ENCODE assay signal across 26 cellular contexts in genomic region chr1:182826892-182827291, GRCh38.
"Had no signal": no experiment of that assay in that cellular context is flagged by ENCODE, and none has a peak within 500 bp of the region (broad histone marks: within the 10 kb centered on the region; RNA-seq: fewer than 3 reads in every experiment).

No MANE protein-coding gene starts in this region.

- H3K4me2 ChIP-seq: hepatocyte had no signal

- H3K4me1 ChIP-seq: pancreas, prostate gland, suprapubic skin, tibial artery, upper lobe of right lung had no signal

- H3K27ac ChIP-seq: hepatocyte, pancreas, prostate gland, skin epidermis, spleen, suprapubic skin, thoracic aorta, tibial artery, upper lobe of right lung had no signal

- H3K79me2 ChIP-seq: hepatocyte had no signal

- H2AFZ ChIP-seq: hepatocyte had no signal

- H3K9me3 ChIP-seq: pancreas, prostate gland, spleen, suprapubic skin, thoracic aorta, tibial artery, upper lobe of right lung had no signal

- H3K4me3 ChIP-seq: hepatocyte, lung, pancreas, prostate gland, skin epidermis, spleen, suprapubic skin, thoracic aorta, tibial artery, upper lobe of right lung had no signal

- H3K27me3 ChIP-seq: hepatocyte, pancreas, spleen, suprapubic skin, tibial artery, upper lobe of right lung had no signal

- FAIRE-seq: keratinocyte, pancreas, urothelium cell line had no signal

- ATAC-seq: left cardiac atrium; left lobe of liver; naive thymus-derived CD4-positive, alpha-beta T cell; natural killer cell treated with Interleukin-12 subunit alpha and Interleukin-12 subunit beta and Interleukin-15 and Interleukin-18, amount 100 ng/mL, for 72 hours; pancreas; right cardiac atrium; sciatic nerve; stimulated activated effector memory CD8-positive, alpha-beta T cell treated with anti-CD3 and anti-CD28 coated beads, Interleukin-12 subunit alpha, Interleukin-12 subunit beta, amount 100 ng/mL, for 72 hours; upper lobe of right lung had no signal

- H3K36me3 ChIP-seq: prostate gland, thoracic aorta, tibial artery had no signal

- DNase-seq: kidney glomerular epithelial cell; left cardiac atrium; mesendoderm; naive thymus-derived CD4-positive, alpha-beta T cell; pancreas; posterior cingulate gyrus; retina; right cardiac atrium; spleen; stimulated activated CD4-positive, alpha-beta T cell treated with anti-CD3 and anti-CD28 coated beads, Interleukin-4, amount 100 ng/mL, for 24 hours; stimulated activated naive CD4-positive, alpha-beta T cell; tibial artery; trophoblast cell; upper lobe of right lung had no signal
